ENCODE assay signal across 8 cellular contexts in genomic region chr19:10111405-10111811, GRCh38. TPM values are rescaled to one million over a fixed set of nuclear protein-coding genes. Genes with fewer than 3 reads are reported as not detected.
DNase-seq lines count a peak whose midpoint lies in the region; ATAC-seq and TF ChIP-seq lines count a peak whose summit lies in the region.

Gene P2RY11, plus strand, starts transcription at chr19:10111693. Its CDS starts 29 bp downstream, at chr19:10111722.

- DNase-seq in activated CD4-positive, alpha-beta T cell treated with anti-CD3 and anti-CD28 coated beads for 48 hours, result peak; percentile 73
- DNase-seq in activated CD4-positive, alpha-beta T cell treated with anti-CD3 and anti-CD28 coated beads for 4 hours, result no peak
- no peak for DNase-seq in endothelial cell (ENCODE audit: low spot score)
- peak; percentile 52 to 65 for DNase-seq in stimulated activated naive CD8-positive, alpha-beta T cell treated with anti-CD3 and anti-CD28 coated beads, Interleukin-15, amount 100 ng/mL, for 72 hours
- DNase-seq in omental fat pad (ENCODE audit: low spot score), result no peak
- DNase-seq in COLO668 (lab: John Stamatoyannopoulos, UW; ENCODE audit: unreplicated experiment), result no peak

- no peaks in the 10 kb centered on the region for H3K9me3 Mint-ChIP-seq in endothelial cell (ENCODE audit: unreplicated experiment)
- H3K9me3 Mint-ChIP-seq in stimulated activated naive CD8-positive, alpha-beta T cell treated with anti-CD3 and anti-CD28 coated beads, Interleukin-15, amount 100 ng/mL, for 72 hours, result no peaks in the 10 kb centered on the region

- peak within 1 kb of the TSS; percentile 31 for H3K27ac Mint-ChIP-seq in endothelial cell (ENCODE audit: unreplicated experiment)
- H3K27ac Mint-ChIP-seq in stimulated activated naive CD8-positive, alpha-beta T cell treated with anti-CD3 and anti-CD28 coated beads, Interleukin-15, amount 100 ng/mL, for 72 hours, result peak within 1 kb of the TSS; percentile 92 to 97

- intact Hi-C loops in T-helper 1 cell treated with Interleukin-12 subunit alpha and Interleukin-12 subunit beta and Interleukin-4 antibody, amounts not matched to agents 30 ng/mL and 1 ng/mL, for 36 hours (cut with micrococcal nuclease), result no loop called here

- TF ChIP-seq CTCF in endothelial cell (IDR thresholded peaks at IDR 0.05; ENCODE audit: unreplicated experiment) (no peak), omental fat pad (IDR thresholded peaks at IDR 0.05) (no peak)

- H3K36me3 Mint-ChIP-seq in endothelial cell (ENCODE audit: low read depth, unreplicated experiment), result peaks cover 38% of the 10 kb centered on the region

- peak; percentile 38 for ATAC-seq in stimulated activated naive CD8-positive, alpha-beta T cell treated with anti-CD3 and anti-CD28 coated beads, Interleukin-15, amount 100 ng/mL, for 72 hours
- ATAC-seq in omental fat pad (ENCODE audit: low FRiP score), result no peak
- ATAC-seq in GM18519 (IDR thresholded peaks at IDR 0.05; ENCODE audit: low FRiP score, unreplicated experiment), result no peak

- peak within 1 kb of the TSS; percentile 71 for H3K4me3 Mint-ChIP-seq in endothelial cell (ENCODE audit: unreplicated experiment)
- peak within 1 kb of the TSS; percentile 59 to 87 for H3K4me3 Mint-ChIP-seq in stimulated activated naive CD8-positive, alpha-beta T cell treated with anti-CD3 and anti-CD28 coated beads, Interleukin-15, amount 100 ng/mL, for 72 hours

- peaks cover 10% of the 10 kb centered on the region for H3K4me1 Mint-ChIP-seq in endothelial cell (ENCODE audit: unreplicated experiment)
- H3K4me1 Mint-ChIP-seq in stimulated activated naive CD8-positive, alpha-beta T cell treated with anti-CD3 and anti-CD28 coated beads, Interleukin-15, amount 100 ng/mL, for 72 hours, result peaks cover 94% of the 10 kb centered on the region

- H3K27me3 Mint-ChIP-seq in endothelial cell (ENCODE audit: unreplicated experiment), result peaks cover 23% of the 10 kb centered on the region
- H3K27me3 Mint-ChIP-seq in stimulated activated naive CD8-positive, alpha-beta T cell treated with anti-CD3 and anti-CD28 coated beads, Interleukin-15, amount 100 ng/mL, for 72 hours, result no peaks in the 10 kb centered on the region

RNA-seq across cellular contexts. Expression of gene P2RY11, which starts in this region (rescaled TPM):
- 30.4 and 32.4 TPM in 2 replicates for total RNA-seq in T-helper 1 cell treated with Interleukin-12 subunit alpha and Interleukin-12 subunit beta and Interleukin-4 antibody, amounts not matched to agents 30 ng/mL and 1 ng/mL, for 36 hours
- total RNA-seq in endothelial cell (ENCODE audit: unreplicated experiment) (16.3 TPM), omental fat pad (10 to 100 TPM in 1 of 4 donors, 1 to 10 TPM in 3; 2.7 to 18.7 (median 4.7) TPM)

Comparison
In these comparisons a context has a peak if more than half of its experiments do, and no peak if none do; other contexts are left out.
1. DNase-seq: peak in activated CD4-positive, alpha-beta T cell treated with anti-CD3 and anti-CD28 coated beads for 48 hours (single experiment) and stimulated activated naive CD8-positive, alpha-beta T cell treated with anti-CD3 and anti-CD28 coated beads, Interleukin-15, amount 100 ng/mL, for 72 hours (2 of 2); none in activated CD4-positive, alpha-beta T cell treated with anti-CD3 and anti-CD28 coated beads for 4 hours (0 of 2), endothelial cell (single experiment), omental fat pad (single experiment) and COLO668 (single experiment).